ENCODE assay signal across 1 cellular context in genomic region chr16:8623634-8624033, GRCh38.
TF ChIP-seq lines count a peak whose summit lies in the region.

No MANE protein-coding gene starts in this region.

TF ChIP-seq in HEK293, 187 proteins besides CTCF, POLR2A, EP300 and RAD21 (continued from another document):
- TF ChIP-seq PATZ1 (tag by site-specific recombination; IDR thresholded peaks at IDR 0.05) (peak; percentile 60; the same call in 1 of the 2 replicates), ATF2 (tag by site-specific recombination; IDR thresholded peaks at IDR 0.05; ENCODE audit: low read depth) (peak; percentile 65; the same call in 1 of the 2 replicates), ZBTB21 (tag by site-specific recombination; IDR thresholded peaks at IDR 0.05) (peak; percentile 66)
